In genomic region chr16:30995927-30996323, GRCh38 we compare ENCODE assay signal across 13 cellular contexts. TPM values are rescaled to one million over a fixed set of nuclear protein-coding genes. Genes with fewer than 3 reads are reported as not detected.
A peak's percentile ranks its signal among the peaks of the same experiment; 100 is the strongest.
DNase-seq lines count a peak whose midpoint lies in the region; ATAC-seq and TF ChIP-seq lines count a peak whose summit lies in the region.
"Had no signal": no experiment of that assay in that cellular context is flagged by ENCODE, and none has a peak within 500 bp of the region (broad histone marks: within the 10 kb centered on the region; RNA-seq: fewer than 3 reads in every experiment).

No MANE protein-coding gene starts in this region.

- CTCF ChIA-PET in CD8-positive, alpha-beta memory T cell (lab: Charles Lee), result interaction anchor here (1.9 to 2.9 kb wide), 2 partner anchors 11 to 146 kb away, joined by 4 to 12 read pairs; partner anchors contain the start of gene HSD3B7
- CTCF ChIA-PET in naive thymus-derived CD4-positive, alpha-beta T cell (lab: Charles Lee), result no interaction called here

- H3K36me3 ChIP-seq in CD8-positive, alpha-beta memory T cell (ENCODE audit: insufficient read depth, low read length), result no peaks in the 10 kb centered on the region
- H3K36me3 ChIP-seq in KMS-11 (ENCODE audit: insufficient read depth) (no peaks in the 10 kb centered on the region), upper lobe of right lung (no peaks in the 10 kb centered on the region)
- H3K36me3 ChIP-seq in naive thymus-derived CD4-positive, alpha-beta T cell (ENCODE audit: control insufficient read depth in 2 of 3, insufficient read depth in 3 of 3, low read length in 3 of 3), result no peaks in the 10 kb centered on the region
- H3K36me3 ChIP-seq: tibial nerve had no signal

- peak overlapping the region in 5 of 8 donors; percentile 41 to 59 (median 50) for H3K27ac Mint-ChIP-seq in CD8-positive, alpha-beta memory T cell
- H3K27ac Mint-ChIP-seq in dendritic cell treated with granulocyte-macrophage colony-stimulating factor and Interleukin-4, amounts not matched to agents 40 ng/mL and 50 ng/mL, for 4 days, result peak overlapping the region; percentile 91
- H3K27ac Mint-ChIP-seq in naive thymus-derived CD4-positive, alpha-beta T cell, result peak overlapping the region in 6 of 9 donors; percentile 7 to 91 (median 58)

- no peak overlapping the region for H3K4me3 ChIP-seq in CD8-positive, alpha-beta memory T cell (ENCODE audit: low read length)
- no peak overlapping the region for H3K4me3 ChIP-seq in KMS-11 (IDR thresholded peaks at IDR 0.05; ENCODE audit: insufficient read depth, low read depth, low read length)
- no peak overlapping the region for H3K4me3 ChIP-seq in naive thymus-derived CD4-positive, alpha-beta T cell (ENCODE audit: low read length)
- no peak overlapping the region for H3K4me3 ChIP-seq in upper lobe of right lung

- no peaks in the 10 kb centered on the region for H4K20me1 ChIP-seq in KMS-11 (ENCODE audit: insufficient read depth)

- no peaks in the 10 kb centered on the region for H3K9me3 ChIP-seq in CD8-positive, alpha-beta memory T cell (ENCODE audit: low read length)
- H3K9me3 ChIP-seq in naive thymus-derived CD4-positive, alpha-beta T cell (ENCODE audit: control insufficient read depth in 2 of 3, low read length in 3 of 3), result no peaks in the 10 kb centered on the region
- no peaks in the 10 kb centered on the region for H3K9me3 ChIP-seq in upper lobe of right lung
- H3K9me3 ChIP-seq: tibial nerve had no signal

- ATAC-seq in naive thymus-derived CD4-positive, alpha-beta T cell, result no peak
- ATAC-seq in HG03442 (IDR thresholded peaks at IDR 0.05; ENCODE audit: unreplicated experiment) (no peak), GM19324 (IDR thresholded peaks at IDR 0.05; ENCODE audit: low FRiP score, unreplicated experiment) (no peak), upper lobe of right lung (no peak)

- intact Hi-C loops in dendritic cell treated with granulocyte-macrophage colony-stimulating factor and Interleukin-4, amounts not matched to agents 40 ng/mL and 50 ng/mL, for 4 days (cut with micrococcal nuclease), result loop anchor here (2.0 kb wide), 1 partner anchor 37 kb away; the partner anchor contains the start of gene STX4
- intact Hi-C loops in naive thymus-derived CD4-positive, alpha-beta T cell (cut with micrococcal nuclease), result loop anchor here (2.0 to 5.0 kb wide), 2 partner anchors 39 to 79 kb away; partner anchors contain the start of genes SETD1A (in 1 of the 2), ZNF646 (in 1 of the 2) and ZNF668 (in 1 of the 2)
- intact Hi-C loops in upper lobe of right lung (cut with DNase I), result no loop called here

- POLR2A ChIA-PET in CD8-positive, alpha-beta memory T cell (lab: Charles Lee), result interaction anchor here (1.7 kb wide), 1 partner anchor 146 kb away, joined by 9 read pairs; no protein-coding TSS in a partner anchor
- POLR2A ChIA-PET in naive thymus-derived CD4-positive, alpha-beta T cell (lab: Charles Lee), result interaction anchor here (0.7 kb wide), 1 partner anchor 478 kb away, joined by 3 read pairs; no protein-coding TSS in a partner anchor

- no peaks in the 10 kb centered on the region for H3K9me3 Mint-ChIP-seq in CD8-positive, alpha-beta memory T cell
- no peaks in the 10 kb centered on the region for H3K9me3 Mint-ChIP-seq in dendritic cell treated with granulocyte-macrophage colony-stimulating factor and Interleukin-4, amounts not matched to agents 40 ng/mL and 50 ng/mL, for 4 days
- H3K9me3 Mint-ChIP-seq in naive thymus-derived CD4-positive, alpha-beta T cell, result no peaks in the 10 kb centered on the region

- no peak for DNase-seq in CD8-positive, alpha-beta memory T cell
- DNase-seq in naive thymus-derived CD4-positive, alpha-beta T cell, result no peak
- DNase-seq in upper lobe of right lung (no peak), RKO (ENCODE audit: low spot score) (no peak)
- DNase-seq: activated CD8-positive, alpha-beta memory T cell treated with anti-CD3 and anti-CD28 coated beads, Interleukin-2, amount 50 U/mL, for 4 hours; DMS53; GOT3; NCI-H2081 had no signal

- peak overlapping the region; percentile 66 for H3K4me2 ChIP-seq in KMS-11

- H3K79me2 ChIP-seq in KMS-11 (ENCODE audit: insufficient read depth, low read depth), result no peaks in the 10 kb centered on the region

- H3K4me1 Mint-ChIP-seq in CD8-positive, alpha-beta memory T cell, result peaks cover 0 to 9% (median 6%) of the 10 kb centered on the region in 3 donors
- peaks cover 36% of the 10 kb centered on the region for H3K4me1 Mint-ChIP-seq in dendritic cell treated with granulocyte-macrophage colony-stimulating factor and Interleukin-4, amounts not matched to agents 40 ng/mL and 50 ng/mL, for 4 days (ENCODE audit: low read depth)
- H3K4me1 Mint-ChIP-seq in naive thymus-derived CD4-positive, alpha-beta T cell, result peaks cover 0 to 9% (median 6%) of the 10 kb centered on the region in 7 donors

- H3K27me3 ChIP-seq in CD8-positive, alpha-beta memory T cell (ENCODE audit: insufficient read depth, low read length, poor library complexity, severe bottlenecking), result no peaks in the 10 kb centered on the region
- H3K27me3 ChIP-seq in KMS-11 (ENCODE audit: insufficient read depth, low read depth) (peaks cover 4% of the 10 kb centered on the region; the same call in 1 of the 2 replicates), upper lobe of right lung (no peaks in the 10 kb centered on the region)
- no peaks in the 10 kb centered on the region for H3K27me3 ChIP-seq in naive thymus-derived CD4-positive, alpha-beta T cell (ENCODE audit: control insufficient read depth in 2 of 2, insufficient read depth in 2 of 2, low read length in 2 of 2)
- H3K27me3 ChIP-seq: tibial nerve had no signal

- no peaks in the 10 kb centered on the region for H3K36me3 Mint-ChIP-seq in CD8-positive, alpha-beta memory T cell
- H3K36me3 Mint-ChIP-seq in dendritic cell treated with granulocyte-macrophage colony-stimulating factor and Interleukin-4, amounts not matched to agents 40 ng/mL and 50 ng/mL, for 4 days (ENCODE audit: low read depth), result peaks cover 10% of the 10 kb centered on the region
- no peaks in the 10 kb centered on the region for H3K36me3 Mint-ChIP-seq in naive thymus-derived CD4-positive, alpha-beta T cell

- H3K4me3 Mint-ChIP-seq in CD8-positive, alpha-beta memory T cell, result peak overlapping the region; percentile 17 to 92 (median 71)
- peak overlapping the region; percentile 75 for H3K4me3 Mint-ChIP-seq in dendritic cell treated with granulocyte-macrophage colony-stimulating factor and Interleukin-4, amounts not matched to agents 40 ng/mL and 50 ng/mL, for 4 days
- peak overlapping the region; percentile 44 to 71 (median 60) for H3K4me3 Mint-ChIP-seq in naive thymus-derived CD4-positive, alpha-beta T cell

- no peak overlapping the region for H3K27ac ChIP-seq in CD8-positive, alpha-beta memory T cell (ENCODE audit: low read depth, low read length)
- H3K27ac ChIP-seq in KMS-11 (no peak overlapping the region), upper lobe of right lung (no peak overlapping the region)
- no peak overlapping the region for H3K27ac ChIP-seq in naive thymus-derived CD4-positive, alpha-beta T cell (ENCODE audit: low read depth, low read length)

- peak overlapping the region; percentile 77; the same call in 1 of the 2 replicates for H2AFZ ChIP-seq in KMS-11 (ENCODE audit: low read depth)

- TF ChIP-seq CTCF in KMS-11 (conservative IDR thresholded peaks at IDR 0.05; ENCODE audit: low read depth, low read length) (no peak), upper lobe of right lung (IDR thresholded peaks at IDR 0.05) (no peak)

- no peak overlapping the region for H3K9ac ChIP-seq in KMS-11

- peaks cover 13% of the 10 kb centered on the region for H3K4me1 ChIP-seq in CD8-positive, alpha-beta memory T cell (ENCODE audit: insufficient read depth, low read length)
- H3K4me1 ChIP-seq in KMS-11 (ENCODE audit: low read depth, poor library complexity, severe bottlenecking) (peaks cover 8% of the 10 kb centered on the region), upper lobe of right lung (peaks cover 15% of the 10 kb centered on the region)
- H3K4me1 ChIP-seq in naive thymus-derived CD4-positive, alpha-beta T cell (ENCODE audit: control insufficient read depth in 2 of 2, insufficient read depth in 2 of 2, low read length in 2 of 2), result peaks cover 5 to 11% of the 10 kb centered on the region in 2 donors

- no peaks in the 10 kb centered on the region for H3K27me3 Mint-ChIP-seq in CD8-positive, alpha-beta memory T cell
- H3K27me3 Mint-ChIP-seq in dendritic cell treated with granulocyte-macrophage colony-stimulating factor and Interleukin-4, amounts not matched to agents 40 ng/mL and 50 ng/mL, for 4 days, result peaks cover 5% of the 10 kb centered on the region
- peaks cover 0 to 3% (median 0%) of the 10 kb centered on the region in 5 donors for H3K27me3 Mint-ChIP-seq in naive thymus-derived CD4-positive, alpha-beta T cell

RNA-seq across cellular contexts. Expression of gene HSD3B7, which starts 10.9 kb away (rescaled TPM):
- 1 to 10 TPM; 1.6 to 2.1 TPM for total RNA-seq in CD8-positive, alpha-beta memory T cell
- not detected for polyA plus RNA-seq in CD8-positive, alpha-beta memory T cell
- total RNA-seq in naive thymus-derived CD4-positive, alpha-beta T cell, result 1 to 10 TPM in 4 of 5 experiments, under 1 TPM in 1; 0.66 to 7.0 (median 3.3) TPM
- under 1 TPM in 1 of 2 donors, not detected in 1; 0.08 TPM for polyA plus RNA-seq in naive thymus-derived CD4-positive, alpha-beta T cell
- total RNA-seq in upper lobe of right lung, result 30.4 TPM

RNA-seq across cellular contexts. Expression of gene STX1B, which starts 14.5 kb away (rescaled TPM):
- total RNA-seq in CD8-positive, alpha-beta memory T cell, result under 1 TPM; 0.40 to 0.79 TPM
- polyA plus RNA-seq in CD8-positive, alpha-beta memory T cell, result 0.03 TPM
- 1 to 10 TPM; 1.7 to 5.2 (median 4.2) TPM for total RNA-seq in naive thymus-derived CD4-positive, alpha-beta T cell
- under 1 TPM; 0.37 to 0.51 TPM for polyA plus RNA-seq in naive thymus-derived CD4-positive, alpha-beta T cell
- 0.58 TPM for total RNA-seq in upper lobe of right lung

RNA-seq across cellular contexts. Expression of gene STX4, which starts 37.4 kb away (rescaled TPM):
- total RNA-seq in CD8-positive, alpha-beta memory T cell, result 10 to 100 TPM; 53.0 to 55.0 TPM
- 34.5 TPM for polyA plus RNA-seq in CD8-positive, alpha-beta memory T cell
- total RNA-seq in naive thymus-derived CD4-positive, alpha-beta T cell, result 100 to 1,000 TPM in 3 of 5 experiments, 10 to 100 TPM in 2; 77.9 to 114 (median 100) TPM
- polyA plus RNA-seq in naive thymus-derived CD4-positive, alpha-beta T cell, result 10 to 100 TPM; 23.1 to 33.1 TPM
- 91.7 TPM for total RNA-seq in upper lobe of right lung

RNA-seq across cellular contexts. Expression of gene SETD1A, which starts 38.4 kb away (rescaled TPM):
- total RNA-seq in CD8-positive, alpha-beta memory T cell, result 10 to 100 TPM; 24.7 to 28.8 TPM
- 2.6 TPM for polyA plus RNA-seq in CD8-positive, alpha-beta memory T cell
- total RNA-seq in naive thymus-derived CD4-positive, alpha-beta T cell, result 10 to 100 TPM; 27.0 to 47.2 (median 36.8) TPM
- 1 to 10 TPM; 1.3 to 2.5 TPM for polyA plus RNA-seq in naive thymus-derived CD4-positive, alpha-beta T cell
- 18.6 TPM for total RNA-seq in upper lobe of right lung

RNA-seq across cellular contexts. Expression of gene ORAI3, which starts 47.1 kb away (rescaled TPM):
- 1 to 10 TPM; 8.5 to 8.8 TPM for total RNA-seq in CD8-positive, alpha-beta memory T cell
- 25.8 TPM for polyA plus RNA-seq in CD8-positive, alpha-beta memory T cell
- 10 to 100 TPM in 4 of 5 experiments, 1 to 10 TPM in 1; 6.0 to 29.8 (median 18.4) TPM for total RNA-seq in naive thymus-derived CD4-positive, alpha-beta T cell
- polyA plus RNA-seq in naive thymus-derived CD4-positive, alpha-beta T cell, result 10 to 100 TPM; 10.3 to 17.8 TPM
- 19.5 TPM for total RNA-seq in upper lobe of right lung
